Comparison of ENCODE assay signal across 8 cellular contexts in the genomic region with DNA sequence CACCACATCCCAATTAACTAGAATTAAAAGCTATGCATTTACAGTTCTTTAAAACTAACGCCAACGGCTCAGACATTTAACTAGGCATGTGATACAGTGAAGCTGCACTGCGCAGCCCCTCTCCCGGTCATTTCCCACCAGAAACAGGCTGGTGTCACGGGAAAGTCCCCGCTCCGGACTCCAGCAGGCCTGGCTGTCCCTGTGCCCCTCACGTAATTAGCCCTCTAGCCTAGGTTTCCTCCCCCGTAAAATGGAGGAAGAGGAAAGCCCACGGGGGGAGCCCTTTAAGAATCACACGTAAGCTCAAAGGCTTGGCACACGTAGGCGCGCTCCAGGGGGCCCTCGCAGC. TPM values are rescaled to one million over a fixed set of nuclear protein-coding genes. Genes with fewer than 3 reads are reported as not detected.
DNase-seq lines count a peak whose midpoint lies in the region; ATAC-seq and TF ChIP-seq lines count a peak whose summit lies in the region.

No MANE protein-coding gene starts in this region.

- peaks cover 0 to 11% (median 3%) of the 10 kb centered on the region in 4 donors for H3K4me1 Mint-ChIP-seq in CD4-positive, alpha-beta memory T cell

- intact Hi-C loops in CD4-positive, alpha-beta memory T cell (cut with micrococcal nuclease), result no loop called here
- intact Hi-C loops in esophagus squamous epithelium (cut with DNase I) (no loop called here), prostate gland (cut with DNase I) (loop anchor here (5.0 to 10.0 kb wide), 4 partner anchors 42 to 382 kb away; a partner anchor contains a TSS), OCI-LY7 (cut with micrococcal nuclease; ENCODE audit: unreplicated experiment) (no loop called here)

- H3K36me3 Mint-ChIP-seq in CD4-positive, alpha-beta memory T cell, result no peaks in the 10 kb centered on the region

- CTCF ChIA-PET in CD4-positive, alpha-beta memory T cell (lab: Charles Lee; ENCODE audit: partially characterized antibody), result interaction anchor here (0.6 to 1.5 kb wide), 8 partner anchors 8 to 383 kb away, joined by 3 to 5 read pairs (median 4); a partner anchor contains a TSS
- CTCF ChIA-PET in OCI-LY7 (lab: Charles Lee; ENCODE audit: unreplicated experiment), result no interaction called here

- H3K4me3 ChIP-seq in CD4-positive, alpha-beta memory T cell (ENCODE audit: low read length in 2 of 2), result peak overlapping the region in 1 of 2 donors; percentile 37
- peak overlapping the region; percentile 66 for H3K4me3 ChIP-seq in OCI-LY3 (ENCODE audit: low read length)
- H3K4me3 ChIP-seq in esophagus squamous epithelium, result peak overlapping the region; percentile 38 to 78 (median 68)
- H3K4me3 ChIP-seq in prostate gland, result peak overlapping the region; percentile 44 to 57
- no peak overlapping the region for H3K4me3 ChIP-seq in OCI-LY7 (ENCODE audit: low read depth, low read length, poor library complexity, severe bottlenecking)

- H4K20me1 ChIP-seq in OCI-LY3 (ENCODE audit: insufficient read depth, low read length) (no peaks in the 10 kb centered on the region), OCI-LY7 (ENCODE audit: insufficient read depth, low read length) (no peaks in the 10 kb centered on the region)

- H3K27ac Mint-ChIP-seq in CD4-positive, alpha-beta memory T cell, result no peak overlapping the region

- H3K79me2 ChIP-seq in OCI-LY3 (ENCODE audit: low read length), result no peaks in the 10 kb centered on the region
- H3K79me2 ChIP-seq in OCI-LY7 (ENCODE audit: insufficient read depth, low read depth, low read length), result no peaks in the 10 kb centered on the region

- 29 to 59% methylated on average over 7 to 12 of the region's 15 CpGs for WGBS in esophagus squamous epithelium, 2 donors
- WGBS in prostate gland, result 28% methylated on average over 15 of the region's 15 CpGs

- no peaks in the 10 kb centered on the region for H3K36me3 ChIP-seq in CD4-positive, alpha-beta memory T cell (ENCODE audit: insufficient read depth, low read length)
- no peaks in the 10 kb centered on the region for H3K36me3 ChIP-seq in OCI-LY3 (replicated peaks; ENCODE audit: low read depth, low read length)
- H3K36me3 ChIP-seq in esophagus squamous epithelium, result no peaks in the 10 kb centered on the region
- H3K36me3 ChIP-seq in prostate gland, result no peaks in the 10 kb centered on the region
- H3K36me3 ChIP-seq in OCI-LY7 (ENCODE audit: insufficient read depth, low read length), result no peaks in the 10 kb centered on the region

- peak overlapping the region; percentile 62 for H3K4me2 ChIP-seq in OCI-LY3 (ENCODE audit: low read length)
- H3K4me2 ChIP-seq in OCI-LY7 (ENCODE audit: low read length), result no peak overlapping the region

- peak overlapping the region in 5 of 8 donors; percentile 13 to 85 (median 43) for H3K4me3 Mint-ChIP-seq in CD4-positive, alpha-beta memory T cell

- no peaks in the 10 kb centered on the region for H3K9me3 ChIP-seq in CD4-positive, alpha-beta memory T cell (ENCODE audit: control insufficient read depth in 1 of 2, low read length in 2 of 2)
- H3K9me3 ChIP-seq in OCI-LY3 (ENCODE audit: insufficient read depth, low read length) (no peaks in the 10 kb centered on the region), esophagus squamous epithelium (no peaks in the 10 kb centered on the region), prostate gland (no peaks in the 10 kb centered on the region), OCI-LY7 (ENCODE audit: low read length) (no peaks in the 10 kb centered on the region)

- H3K27me3 ChIP-seq in CD4-positive, alpha-beta memory T cell (ENCODE audit: insufficient read depth, low read length), result peaks cover 4% of the 10 kb centered on the region
- no peaks in the 10 kb centered on the region; the same call in 1 of the 2 replicates for H3K27me3 ChIP-seq in OCI-LY3 (ENCODE audit: low read depth, low read length)
- peaks cover 0 to 86% (median 0%) of the 10 kb centered on the region in 4 donors for H3K27me3 ChIP-seq in esophagus squamous epithelium
- no peaks in the 10 kb centered on the region for H3K27me3 ChIP-seq in prostate gland (replicated peaks; ENCODE audit: insufficient read depth)

- H2AFZ ChIP-seq in OCI-LY3 (ENCODE audit: low read depth, low read length) (no peak overlapping the region; the same call in 1 of the 2 replicates), OCI-LY7 (ENCODE audit: low read length) (no peak overlapping the region)

- peaks cover 30% of the 10 kb centered on the region in 2 donors for H3K27me3 Mint-ChIP-seq in CD4-positive, alpha-beta memory T cell

- no peak for ATAC-seq in HG02852 (IDR thresholded peaks at IDR 0.05; ENCODE audit: unreplicated experiment)

- H3K4me1 ChIP-seq in CD4-positive, alpha-beta memory T cell (ENCODE audit: insufficient read depth, low read length), result peaks cover 10% of the 10 kb centered on the region
- H3K4me1 ChIP-seq in OCI-LY3 (ENCODE audit: low read length), result no peaks in the 10 kb centered on the region
- peaks cover 13 to 36% (median 13%) of the 10 kb centered on the region in 3 donors for H3K4me1 ChIP-seq in esophagus squamous epithelium
- H3K4me1 ChIP-seq in prostate gland (replicated peaks), result peaks cover 2% of the 10 kb centered on the region
- H3K4me1 ChIP-seq in OCI-LY7 (ENCODE audit: insufficient read depth, low read length, poor library complexity, severe bottlenecking), result no peaks in the 10 kb centered on the region

- TF ChIP-seq POLR2A in esophagus squamous epithelium (IDR thresholded peaks at IDR 0.05), result no peak
- TF ChIP-seq POLR2A in prostate gland (IDR thresholded peaks at IDR 0.05), result no peak

- no peaks in the 10 kb centered on the region for H3K9me2 ChIP-seq in OCI-LY7 (ENCODE audit: insufficient read depth, low read length)

- no TSS peak for BruUV-seq in OCI-LY7 (replicated peaks; lab: Mats Ljungman, UMichigan)

- TF ChIP-seq CTCF in OCI-LY3 (IDR thresholded peaks at IDR 0.05; ENCODE audit: low read depth, low read length) (no peak), esophagus squamous epithelium (IDR thresholded peaks at IDR 0.05) (no peak), prostate gland (IDR thresholded peaks at IDR 0.05) (no peak), OCI-LY7 (conservative IDR thresholded peaks at IDR 0.05; ENCODE audit: low read length) (no peak)

- DNase-seq in CD4-positive, alpha-beta memory T cell, result no peak
- DNase-seq in esophagus squamous epithelium (lab: John Stamatoyannopoulos, UW), result no peak
- no peak for DNase-seq in prostate gland (ENCODE audit: low spot score)
- DNase-seq in DMS79 treated with DMSO at 0.1 percent for 48 hours (lab: John Stamatoyannopoulos, UW), result no peak
- no peak for DNase-seq in NCI-H446 treated with DMSO at 0.1 percent for 48 hours (lab: John Stamatoyannopoulos, UW)
- no peak for DNase-seq in OCI-LY7 (ENCODE audit: low spot score)

- no peak overlapping the region for H3K27ac ChIP-seq in CD4-positive, alpha-beta memory T cell (ENCODE audit: low read depth, low read length)
- H3K27ac ChIP-seq in OCI-LY3 (ENCODE audit: low read length) (no peak overlapping the region), esophagus squamous epithelium (peak overlapping the region in 3 of 4 donors; percentile 15 to 86 (median 81)), prostate gland (peak overlapping the region in 1 of 2 donors; percentile 77), OCI-LY7 (ENCODE audit: low read depth, low read length, poor library complexity, severe bottlenecking) (no peak overlapping the region)

- H3K9ac ChIP-seq in OCI-LY3 (ENCODE audit: low read length), result no peak overlapping the region

- peaks cover 0 to 3% (median 0%) of the 10 kb centered on the region in 8 donors for H3K9me3 Mint-ChIP-seq in CD4-positive, alpha-beta memory T cell

- POLR2A ChIA-PET in CD4-positive, alpha-beta memory T cell (lab: Charles Lee; ENCODE audit: partially characterized antibody), result no interaction called here
- POLR2A ChIA-PET in OCI-LY7 (lab: Charles Lee), result no interaction called here

RNA-seq across cellular contexts. Expression of a gene that starts 47.9 kb away (rescaled TPM):
- total RNA-seq in CD4-positive, alpha-beta memory T cell, result not detected
- not detected for polyA plus RNA-seq in CD4-positive, alpha-beta memory T cell
- total RNA-seq in esophagus squamous epithelium, result 1 to 10 TPM in 3 of 4 donors, under 1 TPM in 1; 0.15 to 7.4 (median 2.3) TPM
- total RNA-seq in prostate gland, result 10 to 100 TPM in 1 of 2 donors, 1 to 10 TPM in 1; 5.1 to 63.8 TPM
- not detected in 2 replicates for total RNA-seq in OCI-LY7 (2014; rRNA removed; shearing (Covaris generic))
- total RNA-seq in OCI-LY7 (2022), result not detected in 2 replicates

RNA-seq across cellular contexts. Expression of a gene that starts 57.5 kb away (rescaled TPM):
- total RNA-seq in CD4-positive, alpha-beta memory T cell, result 10 to 100 TPM; 30.7 to 33.9 TPM
- 10 to 100 TPM; 16.7 to 16.9 TPM for polyA plus RNA-seq in CD4-positive, alpha-beta memory T cell
- 10 to 100 TPM in 2 of 4 donors, 1 to 10 TPM in 2; 8.1 to 18.1 (median 13.7) TPM for total RNA-seq in esophagus squamous epithelium
- 10 to 100 TPM; 15.3 to 27.9 TPM for total RNA-seq in prostate gland
- total RNA-seq in OCI-LY7 (2014; rRNA removed; shearing (Covaris generic)), result 47.2 and 48.2 TPM in 2 replicates
- 50.9 and 53.0 TPM in 2 replicates for total RNA-seq in OCI-LY7 (2022)

Comparison
In these comparisons a context has a peak if more than half of its experiments do, and no peak if none do; other contexts are left out.
1. H3K27ac ChIP-seq: peak in esophagus squamous epithelium (3 of 4); none in CD4-positive, alpha-beta memory T cell (single experiment), OCI-LY3 (single experiment) and OCI-LY7 (single experiment).